ENCODE assay signal across 13 cellular contexts in genomic region chr3:160929595-160929994, GRCh38.
A peak's percentile ranks its signal among the peaks of the same experiment; 100 is the strongest.
DNase-seq lines count a peak whose midpoint lies in the region; ATAC-seq and TF ChIP-seq lines count a peak whose summit lies in the region.
"Had no signal": no experiment of that assay in that cellular context is flagged by ENCODE, and none has a peak within 500 bp of the region (broad histone marks: within the 10 kb centered on the region; RNA-seq: fewer than 3 reads in every experiment).

No MANE protein-coding gene starts in this region.

- H2BK15ac ChIP-seq in H9 (ENCODE audit: low read depth, low read length), result no peak overlapping the region

- H3K9ac ChIP-seq in H9 (ENCODE audit: extremely low read depth, insufficient read length, low read length), result no peak overlapping the region
- no peak overlapping the region for H3K9ac ChIP-seq in adipocyte (ENCODE audit: low read length)

- no peak overlapping the region for H4K91ac ChIP-seq in H9 (ENCODE audit: insufficient read length, low read depth, low read length)

- H2BK120ac ChIP-seq in H9 (ENCODE audit: low read depth, low read length, poor library complexity, severe bottlenecking), result no peak overlapping the region

- no peak overlapping the region for H2BK5ac ChIP-seq in H9 (ENCODE audit: insufficient read length, low read length)

- H3K27me3 Mint-ChIP-seq in H9 (ENCODE audit: low read depth), result no peaks in the 10 kb centered on the region; the same call in 1 of the 2 replicates

- no peak overlapping the region for H3K4ac ChIP-seq in H9 (ENCODE audit: low read depth, low read length)

- no peaks in the 10 kb centered on the region for H3K79me2 ChIP-seq in H9 (ENCODE audit: insufficient read depth, low read length)

- no peaks in the 10 kb centered on the region for H3K9me3 Mint-ChIP-seq in H9
- H3K9me3 Mint-ChIP-seq: CD4-positive, alpha-beta memory T cell had no signal

- peak; percentile 96 for ATAC-seq in left ventricle myocardium superior
- ATAC-seq in HG02884 (IDR thresholded peaks at IDR 0.05; ENCODE audit: unreplicated experiment), result no peak
- no peak for ATAC-seq in GM21723 (IDR thresholded peaks at IDR 0.05; ENCODE audit: unreplicated experiment)

- H3K14ac ChIP-seq in H9 (ENCODE audit: insufficient read depth, low read length), result no peak overlapping the region

- no peak overlapping the region for H2AFZ ChIP-seq in H9 (ENCODE audit: low read length)

- no peaks in the 10 kb centered on the region for H3K36me3 Mint-ChIP-seq in H9 (ENCODE audit: insufficient read depth in 1 of 3, low read depth in 3 of 3)
- H3K36me3 Mint-ChIP-seq: CD4-positive, alpha-beta memory T cell had no signal

- no peak overlapping the region for H2AK5ac ChIP-seq in H9 (ENCODE audit: insufficient read length, low read length)

- H3K27me3 ChIP-seq in H9 (ENCODE audit: insufficient read depth, low read length) (no peaks in the 10 kb centered on the region), adipocyte (replicated peaks; ENCODE audit: control insufficient read depth, insufficient read depth, low read length) (no peaks in the 10 kb centered on the region)

- WGBS in H9 (ENCODE audit: extremely low coverage, insufficient read length, low lambda C conversion rate), result no CpG with 5 or more reads among the region's 2 CpGs

- H4K20me1 ChIP-seq in H9 (ENCODE audit: control insufficient read depth, insufficient read depth, insufficient read length), result no peaks in the 10 kb centered on the region

- H4K8ac ChIP-seq in H9 (replicated peaks; ENCODE audit: insufficient read length, low read depth, low read length), result no peak overlapping the region

- peak overlapping the region in 1 of 3 experiments; percentile 10; a peak in 1 of 7 replicates for H3K27ac Mint-ChIP-seq in H9

- no peak overlapping the region for H3T11ph ChIP-seq in H9 (ENCODE audit: low read length)

- no peak overlapping the region for H3K18ac ChIP-seq in H9 (ENCODE audit: insufficient read length, low read depth, low read length)

- H3K4me3 ChIP-seq in adipocyte (ENCODE audit: low read length), result no peak overlapping the region

- H3K27ac ChIP-seq in H9 (ENCODE audit: insufficient read length, low read depth, low read length), result no peak overlapping the region

- H2BK12ac ChIP-seq in H9 (ENCODE audit: insufficient read length, low read depth, low read length), result no peak overlapping the region

- no peaks in the 10 kb centered on the region for H3K9me3 ChIP-seq in H9 (ENCODE audit: control insufficient read depth, low read depth, low read length)
- no peaks in the 10 kb centered on the region for H3K9me3 ChIP-seq in adipocyte (ENCODE audit: control insufficient read depth, low read length)

- no peak overlapping the region for H3K4me3 Mint-ChIP-seq in H9
- H3K4me3 Mint-ChIP-seq: CD4-positive, alpha-beta memory T cell had no signal

- H2BK20ac ChIP-seq in H9 (ENCODE audit: low read depth, low read length, poor library complexity, severe bottlenecking), result no peak overlapping the region

- H3K36me3 ChIP-seq in adipocyte (ENCODE audit: control insufficient read depth, insufficient read depth, low read length, severe bottlenecking), result no peaks in the 10 kb centered on the region

- H3K23me2 ChIP-seq in H9 (ENCODE audit: insufficient read length, low read depth, low read length, poor library complexity, severe bottlenecking), result no peaks in the 10 kb centered on the region

- H4K5ac ChIP-seq in H9 (ENCODE audit: insufficient read length, low read depth, low read length), result no peak overlapping the region

- DNase-seq in A172 (ENCODE audit: low spot score) (peak; percentile 10), H9 (peak; percentile 36), adipocyte (ENCODE audit: low read depth) (peak; percentile 34), left ventricle myocardium superior (peak; percentile 70), NCI-H526 treated with DMSO at 0.1 percent for 48 hours (lab: John Stamatoyannopoulos, UW) (no peak)
- no peak for DNase-seq in effector CD4-positive, alpha-beta T cell
- DNase-seq: CD4-positive, alpha-beta memory T cell; central memory CD4-positive, alpha-beta T cell; GOT3; IMR-90; kidney glomerular epithelial cell had no signal

- H3K4me2 ChIP-seq in H9 (ENCODE audit: insufficient read depth, insufficient read length, low read length), result no peak overlapping the region

- H3K4me1 ChIP-seq in H9 (ENCODE audit: insufficient read depth, low read length), result no peaks in the 10 kb centered on the region
- H3K4me1 ChIP-seq in adipocyte (ENCODE audit: control insufficient read depth, insufficient read depth, low read length), result peaks cover 12% of the 10 kb centered on the region

- intact Hi-C loops in left ventricle myocardium superior (cut with micrococcal nuclease), result no loop called here

- TF ChIP-seq CTCF in H9 (conservative IDR thresholded peaks at IDR 0.05), result peak; percentile 32; the same call in 2 of the 3 replicates

- H3K23ac ChIP-seq in H9 (ENCODE audit: insufficient read length, low read depth, low read length), result no peak overlapping the region

- H3K79me1 ChIP-seq in H9 (ENCODE audit: insufficient read depth, low read depth, low read length, poor library complexity, severe bottlenecking), result no peaks in the 10 kb centered on the region

- 0 out of 4 replicates have a peak, but pooled peaks cover 0 to 4% of the 10 kb centered on the region in 2 experiments for H3K4me1 Mint-ChIP-seq in H9
- H3K4me1 Mint-ChIP-seq: CD4-positive, alpha-beta memory T cell had no signal

- no peak overlapping the region for H3K56ac ChIP-seq in H9 (ENCODE audit: insufficient read length, low read depth, low read length)

Comparison
In these comparisons a context has a peak if more than half of its experiments do, and no peak if none do; other contexts are left out.
1. DNase-seq: peak in A172 (single experiment), H9 (single experiment), adipocyte (single experiment) and left ventricle myocardium superior (single experiment); none in effector CD4-positive, alpha-beta T cell (single experiment) and NCI-H526 treated with DMSO at 0.1 percent for 48 hours (single experiment).